ENCODE assay signal across 18 cellular contexts in the genomic region with DNA sequence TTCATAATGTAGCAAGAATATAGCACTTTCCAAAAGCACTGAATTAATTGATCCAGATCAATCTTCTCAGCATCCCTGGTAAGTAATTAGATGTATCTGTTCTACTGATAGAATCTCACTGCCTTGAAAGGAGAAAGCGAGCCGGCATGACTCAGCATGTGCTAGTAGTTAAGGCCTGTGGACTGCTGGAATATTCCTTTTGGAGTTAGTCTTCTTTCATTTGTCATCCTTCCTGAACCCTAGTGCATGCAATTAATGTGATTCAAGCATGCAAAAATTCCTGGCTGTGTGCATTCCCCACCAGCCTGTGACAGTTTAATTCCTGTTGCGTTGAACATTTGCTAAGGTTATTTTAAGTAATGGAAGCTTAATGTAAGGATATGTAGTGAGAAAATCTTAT.
DNase-seq lines count a peak whose midpoint lies in the region; TF ChIP-seq lines count a peak whose summit lies in the region.
"Had no signal": no experiment of that assay in that cellular context is flagged by ENCODE, and none has a peak within 500 bp of the region (broad histone marks: within the 10 kb centered on the region; RNA-seq: fewer than 3 reads in every experiment).

No MANE protein-coding gene starts in this region.

- peak overlapping the region; percentile 50; the same call in 1 of the 2 replicates for H3K4me3 Mint-ChIP-seq in HFFc6
- H3K4me3 Mint-ChIP-seq in activated naive CD4-positive, alpha-beta T cell treated with anti-CD3 and anti-CD28 coated beads, Interleukin-2, amount 10 ng/mL, durations not matched to agents 7 days and 5 days: no peak overlapping the region
- no peak overlapping the region for H3K4me3 Mint-ChIP-seq in endothelial cell (ENCODE audit: unreplicated experiment)
- H3K4me3 Mint-ChIP-seq: activated T-helper 17 cell treated with anti-CD3 and anti-CD28 coated beads, Interleukin-2, amount 50 U/mL, for 72 hours; immature natural killer cell; stimulated activated memory B cell treated with anti-CD40 and anti-IgM and Interleukin-4, amounts not matched to agents 10 μg/mL and 1 μg/mL and 100 μg/mL, for 72 hours had no signal

- TF ChIP-seq CTCF in A673 (conservative IDR thresholded peaks at IDR 0.05; ENCODE audit: low read depth, low read length) (no peak), HFFc6 (IDR thresholded peaks at IDR 0.05) (no peak), astrocyte of the spinal cord (IDR thresholded peaks at IDR 0.05; ENCODE audit: low read depth, low read length) (no peak), BE2C (IDR thresholded peaks at IDR 0.05; ENCODE audit: low read depth, low read length) (no peak), endothelial cell (IDR thresholded peaks at IDR 0.05; ENCODE audit: unreplicated experiment) (no peak)

- intact Hi-C loops in A673 (cut with micrococcal nuclease; ENCODE audit: unreplicated experiment): no loop called here

- peaks cover 64% of the 10 kb centered on the region; the same call in 1 of the 2 replicates for H3K4me1 Mint-ChIP-seq in HFFc6 (ENCODE audit: low read depth)
- H3K4me1 Mint-ChIP-seq in activated naive CD4-positive, alpha-beta T cell treated with anti-CD3 and anti-CD28 coated beads, Interleukin-2, amount 10 ng/mL, durations not matched to agents 7 days and 5 days: no peaks in the 10 kb centered on the region
- no peaks in the 10 kb centered on the region for H3K4me1 Mint-ChIP-seq in endothelial cell (ENCODE audit: unreplicated experiment)
- H3K4me1 Mint-ChIP-seq: activated T-helper 17 cell treated with anti-CD3 and anti-CD28 coated beads, Interleukin-2, amount 50 U/mL, for 72 hours; immature natural killer cell; stimulated activated memory B cell treated with anti-CD40 and anti-IgM and Interleukin-4, amounts not matched to agents 10 μg/mL and 1 μg/mL and 100 μg/mL, for 72 hours had no signal

- H3K4me1 ChIP-seq in A673 (ENCODE audit: insufficient read depth, low read length, poor library complexity, severe bottlenecking): no peaks in the 10 kb centered on the region
- H3K4me1 ChIP-seq in BE2C: no peaks in the 10 kb centered on the region
- H3K4me1 ChIP-seq: adrenal gland had no signal

- H3K4me3 ChIP-seq in A673 (ENCODE audit: low read depth, low read length, poor library complexity, severe bottlenecking) (no peak overlapping the region), astrocyte of the spinal cord (ENCODE audit: low read depth, low read length) (no peak overlapping the region), BE2C (ENCODE audit: low read depth, low read length) (no peak overlapping the region)
- H3K4me3 ChIP-seq: adrenal gland, PC-9, skin epidermis had no signal

- H3K27me3 Mint-ChIP-seq in HFFc6 (ENCODE audit: insufficient read depth) (no peaks in the 10 kb centered on the region), endothelial cell (ENCODE audit: unreplicated experiment) (peaks cover 1% of the 10 kb centered on the region)
- H3K27me3 Mint-ChIP-seq in activated naive CD4-positive, alpha-beta T cell treated with anti-CD3 and anti-CD28 coated beads, Interleukin-2, amount 10 ng/mL, durations not matched to agents 7 days and 5 days: peaks cover 10% of the 10 kb centered on the region
- H3K27me3 Mint-ChIP-seq: stimulated activated memory B cell treated with anti-CD40 and anti-IgM and Interleukin-4, amounts not matched to agents 10 μg/mL and 1 μg/mL and 100 μg/mL, for 72 hours had no signal

- CTCF ChIA-PET in A673 (lab: Charles Lee): no interaction called here
- CTCF ChIA-PET in activated naive CD4-positive, alpha-beta T cell treated with anti-CD3 and anti-CD28 coated beads, Interleukin-2, amount 10 ng/mL, durations not matched to agents 7 days and 5 days (lab: Charles Lee): no interaction called here

- POLR2A ChIA-PET in A673 (lab: Charles Lee; ENCODE audit: low non-redundant PET): no interaction called here

- no TSS peak for BruUV-seq in A673 (replicated peaks; lab: Mats Ljungman, UMichigan)

- H3K27ac Mint-ChIP-seq in HFFc6: peak overlapping the region; percentile 93
- no peak overlapping the region for H3K27ac Mint-ChIP-seq in activated naive CD4-positive, alpha-beta T cell treated with anti-CD3 and anti-CD28 coated beads, Interleukin-2, amount 10 ng/mL, durations not matched to agents 7 days and 5 days
- no peak overlapping the region for H3K27ac Mint-ChIP-seq in endothelial cell (ENCODE audit: unreplicated experiment)
- H3K27ac Mint-ChIP-seq: activated T-helper 17 cell treated with anti-CD3 and anti-CD28 coated beads, Interleukin-2, amount 50 U/mL, for 72 hours; immature natural killer cell; stimulated activated memory B cell treated with anti-CD40 and anti-IgM and Interleukin-4, amounts not matched to agents 10 μg/mL and 1 μg/mL and 100 μg/mL, for 72 hours had no signal

- H3K27me3 ChIP-seq in A673 (replicated peaks; ENCODE audit: insufficient read depth, low read depth, low read length, poor library complexity): no peaks in the 10 kb centered on the region
- H3K27me3 ChIP-seq in BE2C: no peaks in the 10 kb centered on the region
- H3K27me3 ChIP-seq: adrenal gland had no signal

- in situ Hi-C loops in astrocyte of the spinal cord (cut with HindIII; ENCODE audit: low sequenced_read_pairs): no loop called here

- H3K9me3 ChIP-seq in A673 (ENCODE audit: low read depth, low read length, poor library complexity, severe bottlenecking): no peaks in the 10 kb centered on the region
- no peaks in the 10 kb centered on the region for H3K9me3 ChIP-seq in BE2C
- H3K9me3 ChIP-seq: adrenal gland had no signal

- H3K9me3 Mint-ChIP-seq in HFFc6 (peaks cover under 1% of the 10 kb centered on the region), endothelial cell (ENCODE audit: unreplicated experiment) (no peaks in the 10 kb centered on the region)
- no peaks in the 10 kb centered on the region for H3K9me3 Mint-ChIP-seq in activated naive CD4-positive, alpha-beta T cell treated with anti-CD3 and anti-CD28 coated beads, Interleukin-2, amount 10 ng/mL, durations not matched to agents 7 days and 5 days
- H3K9me3 Mint-ChIP-seq: stimulated activated memory B cell treated with anti-CD40 and anti-IgM and Interleukin-4, amounts not matched to agents 10 μg/mL and 1 μg/mL and 100 μg/mL, for 72 hours had no signal

- H3K36me3 ChIP-seq in A673 (ENCODE audit: insufficient read depth, low read length, poor library complexity, severe bottlenecking) (no peaks in the 10 kb centered on the region), BE2C (no peaks in the 10 kb centered on the region)
- H3K36me3 ChIP-seq: adrenal gland had no signal

- DNase-seq in A673 (ENCODE audit: low spot score) (peak; percentile 9), HFFc6 (peak; percentile 61), astrocyte of the spinal cord (ENCODE audit: low read depth, low spot score) (peak; percentile 39), kidney tubule cell (ENCODE audit: low spot score) (peak; percentile 74), NCI-H526 treated with DMSO at 0.1 percent for 48 hours (lab: John Stamatoyannopoulos, UW) (no peak), BE2C (no peak), endothelial cell (ENCODE audit: low spot score) (no peak)
- DNase-seq in activated naive CD4-positive, alpha-beta T cell treated with anti-CD3 and anti-CD28 coated beads, Interleukin-2, amount 10 ng/mL, durations not matched to agents 7 days and 5 days: no peak
- DNase-seq: immature natural killer cell, NCI-H526, PC-9, SW 1271 had no signal

- H3K36me3 Mint-ChIP-seq in HFFc6 (ENCODE audit: low read depth): 0 out of 2 replicates have a peak, but pooled peaks cover 4% of the 10 kb centered on the region
- no peaks in the 10 kb centered on the region for H3K36me3 Mint-ChIP-seq in activated naive CD4-positive, alpha-beta T cell treated with anti-CD3 and anti-CD28 coated beads, Interleukin-2, amount 10 ng/mL, durations not matched to agents 7 days and 5 days
- no peaks in the 10 kb centered on the region for H3K36me3 Mint-ChIP-seq in endothelial cell (ENCODE audit: low read depth, unreplicated experiment)
- H3K36me3 Mint-ChIP-seq: stimulated activated memory B cell treated with anti-CD40 and anti-IgM and Interleukin-4, amounts not matched to agents 10 μg/mL and 1 μg/mL and 100 μg/mL, for 72 hours had no signal

- no peak overlapping the region for H3K27ac ChIP-seq in A673 (ENCODE audit: low read depth, low read length, poor library complexity, severe bottlenecking)
- H3K27ac ChIP-seq: adrenal gland, HL-60, PC-9, skin epidermis, VCaP had no signal

Comparison
In these comparisons a context has a peak if more than half of its experiments do, and no peak if none do; other contexts are left out.
1. DNase-seq: peak in A673 (single experiment), HFFc6 (single experiment), astrocyte of the spinal cord (single experiment) and kidney tubule cell (single experiment); none in NCI-H526 treated with DMSO at 0.1 percent for 48 hours (single experiment), BE2C (single experiment), activated naive CD4-positive, alpha-beta T cell treated with anti-CD3 and anti-CD28 coated beads, Interleukin-2, amount 10 ng/mL, durations not matched to agents 7 days and 5 days (single experiment) and endothelial cell (single experiment).